ENCODE assay signal across 11 cellular contexts in genomic region chr10:13087986-13088618, GRCh38. TPM values are rescaled to one million over a fixed set of nuclear protein-coding genes. Genes with fewer than 3 reads are reported as not detected.
DNase-seq lines count a peak whose midpoint lies in the region; ATAC-seq and TF ChIP-seq lines count a peak whose summit lies in the region.
"Had no signal": no experiment of that assay in that cellular context is flagged by ENCODE, and none has a peak within 500 bp of the region (broad histone marks: within the 10 kb centered on the region; RNA-seq: fewer than 3 reads in every experiment).

No MANE protein-coding gene starts in this region.

- H3K27ac ChIP-seq in smooth muscle cell (ENCODE audit: low read depth): peak overlapping the region; percentile 89

- H3K36me3 ChIP-seq in smooth muscle cell (ENCODE audit: low read depth): no peaks in the 10 kb centered on the region

- H3K27ac Mint-ChIP-seq in activated CD8-positive, alpha-beta memory T cell treated with anti-CD3 and anti-CD28 coated beads, Interleukin-2, amount 10 ng/mL, durations not matched to agents 7 days and 5 days: no peak overlapping the region
- H3K27ac Mint-ChIP-seq: B cell, nephron had no signal

- no peak overlapping the region for H3K4me3 ChIP-seq in smooth muscle cell

- WGBS in smooth muscle cell (ENCODE audit: low lambda C conversion rate): 34% methylated on average over 7 of the region's 7 CpGs

- H3K9ac ChIP-seq in smooth muscle cell (ENCODE audit: low read depth): peak overlapping the region; percentile 23

- no peaks in the 10 kb centered on the region for H3K27me3 ChIP-seq in smooth muscle cell (ENCODE audit: low read depth)

- H3K4me2 ChIP-seq in smooth muscle cell: peak overlapping the region; percentile 65

- H3K4me1 Mint-ChIP-seq in activated CD8-positive, alpha-beta memory T cell treated with anti-CD3 and anti-CD28 coated beads, Interleukin-2, amount 10 ng/mL, durations not matched to agents 7 days and 5 days: peaks cover 5% of the 10 kb centered on the region
- H3K4me1 Mint-ChIP-seq: B cell had no signal

- H3K27me3 Mint-ChIP-seq in activated CD8-positive, alpha-beta memory T cell treated with anti-CD3 and anti-CD28 coated beads, Interleukin-2, amount 10 ng/mL, durations not matched to agents 7 days and 5 days: peaks cover 8% of the 10 kb centered on the region

- peaks cover 9% of the 10 kb centered on the region for H3K9me3 Mint-ChIP-seq in activated CD8-positive, alpha-beta memory T cell treated with anti-CD3 and anti-CD28 coated beads, Interleukin-2, amount 10 ng/mL, durations not matched to agents 7 days and 5 days (ENCODE audit: low read depth)

- H3F3A ChIP-seq in smooth muscle cell (ENCODE audit: low read depth): peaks cover 6% of the 10 kb centered on the region

- no peak for DNase-seq in activated CD8-positive, alpha-beta memory T cell treated with anti-CD3 and anti-CD28 coated beads, Interleukin-2, amount 10 ng/mL, durations not matched to agents 7 days and 5 days
- no peak for DNase-seq in activated CD8-positive, alpha-beta memory T cell treated with anti-CD3 and anti-CD28 coated beads, Interleukin-2, amount 50 U/mL, for 48 hours
- DNase-seq in RKO (ENCODE audit: low spot score) (peak; percentile 59), fibroblast of gingiva (ENCODE audit: low read depth) (peak; percentile 81), smooth muscle cell (lab: John Stamatoyannopoulos, UW; ENCODE audit: unreplicated experiment) (no peak), SW 1271 (lab: John Stamatoyannopoulos, UW) (no peak), AML-193 (lab: John Stamatoyannopoulos, UW) (no peak)
- DNase-seq: NCI-H1436 had no signal

- no peak overlapping the region for H2AFZ ChIP-seq in smooth muscle cell (ENCODE audit: low read depth)

- TF ChIP-seq CTCF in smooth muscle cell (IDR thresholded peaks at IDR 0.05; ENCODE audit: borderline replicate concordance, insufficient read depth, poor library complexity, severe bottlenecking): no peak

- ATAC-seq in activated CD8-positive, alpha-beta memory T cell treated with anti-CD3 and anti-CD28 coated beads, Interleukin-2, amount 10 ng/mL, durations not matched to agents 7 days and 5 days: peak; percentile 45
- ATAC-seq in HG03439 (IDR thresholded peaks at IDR 0.05; ENCODE audit: unreplicated experiment): no peak

- H4K20me1 ChIP-seq in smooth muscle cell (ENCODE audit: low read depth): no peaks in the 10 kb centered on the region

- no peaks in the 10 kb centered on the region for H3K4me1 ChIP-seq in smooth muscle cell (ENCODE audit: low read depth)

- H3K9me3 ChIP-seq in smooth muscle cell (replicated peaks; ENCODE audit: low read depth): no peaks in the 10 kb centered on the region

- H3K4me3 Mint-ChIP-seq in activated CD8-positive, alpha-beta memory T cell treated with anti-CD3 and anti-CD28 coated beads, Interleukin-2, amount 10 ng/mL, durations not matched to agents 7 days and 5 days: no peak overlapping the region
- H3K4me3 Mint-ChIP-seq: B cell, nephron had no signal

- CTCF ChIA-PET in activated CD8-positive, alpha-beta memory T cell treated with anti-CD3 and anti-CD28 coated beads, Interleukin-2, amount 10 ng/mL, durations not matched to agents 7 days and 5 days (lab: Charles Lee): interaction anchor here (1.2 to 1.9 kb wide), 3 partner anchors 12 to 376 kb away, joined by 3 to 8 read pairs (median 4); partner anchors contain the start of gene OPTN

- no peaks in the 10 kb centered on the region for H3K36me3 Mint-ChIP-seq in activated CD8-positive, alpha-beta memory T cell treated with anti-CD3 and anti-CD28 coated beads, Interleukin-2, amount 10 ng/mL, durations not matched to agents 7 days and 5 days

- no peaks in the 10 kb centered on the region for H3K79me2 ChIP-seq in smooth muscle cell (ENCODE audit: low read depth)

RNA-seq across cellular contexts. Expression of gene OPTN, which starts 11.9 kb away (rescaled TPM):
- 100 to 1,000 TPM; 111 to 112 TPM for total RNA-seq in activated CD8-positive, alpha-beta memory T cell treated with anti-CD3 and anti-CD28 coated beads, Interleukin-2, amount 10 ng/mL, durations not matched to agents 7 days and 5 days
- 43.0 and 43.7 TPM in 2 replicates for total RNA-seq in smooth muscle cell
- polyA plus RNA-seq in smooth muscle cell: 83.0 and 107 TPM in 2 replicates

Comparison
In these comparisons a context has a peak if more than half of its experiments do, and no peak if none do; other contexts are left out.
1. DNase-seq: peak in RKO (single experiment) and fibroblast of gingiva (single experiment); none in activated CD8-positive, alpha-beta memory T cell treated with anti-CD3 and anti-CD28 coated beads, Interleukin-2, amount 10 ng/mL, durations not matched to agents 7 days and 5 days (single experiment), activated CD8-positive, alpha-beta memory T cell treated with anti-CD3 and anti-CD28 coated beads, Interleukin-2, amount 50 U/mL, for 48 hours (single experiment), smooth muscle cell (single experiment), SW 1271 (0 of 2) and AML-193 (0 of 2).